In genomic region chr15:38085104-38085503, GRCh38 we compare ENCODE assay signal across 9 cellular contexts.
DNase-seq lines count a peak whose midpoint lies in the region; ATAC-seq and TF ChIP-seq lines count a peak whose summit lies in the region.
"Had no signal": no experiment of that assay in that cellular context is flagged by ENCODE, and none has a peak within 500 bp of the region (broad histone marks: within the 10 kb centered on the region; RNA-seq: fewer than 3 reads in every experiment).

No MANE protein-coding gene starts in this region.

- H3K27me3 Mint-ChIP-seq in effector memory CD8-positive, alpha-beta T cell = no peaks in the 10 kb centered on the region
- peaks cover 4% of the 10 kb centered on the region for H3K27me3 Mint-ChIP-seq in nephron progenitor cell (ENCODE audit: low read depth, poor library complexity)

- peaks cover 14 to 15% of the 10 kb centered on the region in 2 donors for H3K4me1 Mint-ChIP-seq in effector memory CD8-positive, alpha-beta T cell (ENCODE audit: low read depth in 2 of 2)
- H3K4me1 Mint-ChIP-seq in nephron progenitor cell = no peaks in the 10 kb centered on the region
- H3K4me1 Mint-ChIP-seq: activated naive CD4-positive, alpha-beta T cell treated with anti-CD3 and anti-CD28 coated beads, Interleukin-2, amount 50 U/mL, for 24 hours had no signal

- DNase-seq in GM12864 (ENCODE audit: low read depth) = peak; percentile 67
- no peak for DNase-seq in effector memory CD8-positive, alpha-beta T cell
- no peak for DNase-seq in mammary epithelial cell
- DNase-seq in islet precursor cell = no peak
- no peak for DNase-seq in nephron progenitor cell
- DNase-seq in superior temporal gyrus (ENCODE audit: extremely low spot score) = no peak

- H2AFZ ChIP-seq in mammary epithelial cell (ENCODE audit: low read depth, low read length) = no peak overlapping the region

- in situ Hi-C loops in mammary epithelial cell (cut with MboI; ENCODE audit: low sequenced_read_pairs in 2 of 2) = no loop called here

- H3K9ac ChIP-seq in mammary epithelial cell (ENCODE audit: insufficient read depth, low read length) = no peak overlapping the region

- intact Hi-C loops in mammary epithelial cell (cut with micrococcal nuclease) = no loop called here

- H3K4me3 ChIP-seq in GM12864 (ENCODE audit: low read depth, low read length) (no peak overlapping the region), mammary epithelial cell (replicated peaks in 1 of 3; ENCODE audit: insufficient read depth in 1 of 3, low read depth in 2 of 3, low read length in 3 of 3) (no peak overlapping the region)

- ATAC-seq in GM21367 (IDR thresholded peaks at IDR 0.05; ENCODE audit: unreplicated experiment) (peak; percentile 73), HG03432 (IDR thresholded peaks at IDR 0.05; ENCODE audit: unreplicated experiment) (peak; percentile 78)
- ATAC-seq in effector memory CD8-positive, alpha-beta T cell (replicated peaks) = peak; percentile 73

- H3K9me3 ChIP-seq in mammary epithelial cell (replicated peaks; ENCODE audit: insufficient read depth, low read length) = no peaks in the 10 kb centered on the region

- no peak overlapping the region for H3K27ac Mint-ChIP-seq in effector memory CD8-positive, alpha-beta T cell
- no peak overlapping the region for H3K27ac Mint-ChIP-seq in nephron progenitor cell
- H3K27ac Mint-ChIP-seq: activated naive CD4-positive, alpha-beta T cell treated with anti-CD3 and anti-CD28 coated beads, Interleukin-2, amount 50 U/mL, for 24 hours had no signal

- BruUV-seq in mammary epithelial cell (replicated peaks; lab: Mats Ljungman, UMichigan) = no TSS peak

- dilution Hi-C loops in mammary epithelial cell (cut with HindIII; ENCODE audit: low sequenced_read_pairs) = no loop called here

- H3K27ac ChIP-seq in mammary epithelial cell (ENCODE audit: insufficient read depth, low read depth, low read length) = no peak overlapping the region

- H3K4me1 ChIP-seq in mammary epithelial cell (ENCODE audit: insufficient read depth, low read length) = peaks cover 11% of the 10 kb centered on the region

- H3K36me3 ChIP-seq in mammary epithelial cell (ENCODE audit: insufficient read depth, low read length) = no peaks in the 10 kb centered on the region

- no peaks in the 10 kb centered on the region for H4K20me1 ChIP-seq in mammary epithelial cell (ENCODE audit: insufficient read depth, low read length)

- H3K4me3 Mint-ChIP-seq in effector memory CD8-positive, alpha-beta T cell = peak overlapping the region; percentile 0 to 7
- no peak overlapping the region for H3K4me3 Mint-ChIP-seq in nephron progenitor cell
- H3K4me3 Mint-ChIP-seq: activated naive CD4-positive, alpha-beta T cell treated with anti-CD3 and anti-CD28 coated beads, Interleukin-2, amount 50 U/mL, for 24 hours had no signal

- no peaks in the 10 kb centered on the region for H3K36me3 Mint-ChIP-seq in effector memory CD8-positive, alpha-beta T cell (ENCODE audit: insufficient read depth)
- H3K36me3 Mint-ChIP-seq in nephron progenitor cell (ENCODE audit: low read depth) = no peaks in the 10 kb centered on the region
- H3K36me3 Mint-ChIP-seq: activated naive CD4-positive, alpha-beta T cell treated with anti-CD3 and anti-CD28 coated beads, Interleukin-2, amount 50 U/mL, for 24 hours had no signal

- WGBS in mammary epithelial cell (ENCODE audit: low coverage, missing lambda C conversion rate) = 91% methylated on average over 7 of the region's 7 CpGs

- CTCF ChIA-PET in mammary epithelial cell (lab: Charles Lee; ENCODE audit: low non-redundant PET) = no interaction called here

- H3K79me2 ChIP-seq in mammary epithelial cell (ENCODE audit: insufficient read depth, low read length) = no peaks in the 10 kb centered on the region

- H3K27me3 ChIP-seq in mammary epithelial cell (ENCODE audit: insufficient read depth, low read length) = no peaks in the 10 kb centered on the region

- H3K9me3 Mint-ChIP-seq in effector memory CD8-positive, alpha-beta T cell = no peaks in the 10 kb centered on the region
- H3K9me3 Mint-ChIP-seq in nephron progenitor cell = no peaks in the 10 kb centered on the region
- H3K9me3 Mint-ChIP-seq: activated naive CD4-positive, alpha-beta T cell treated with anti-CD3 and anti-CD28 coated beads, Interleukin-2, amount 50 U/mL, for 24 hours had no signal

- no peak overlapping the region for H3K4me2 ChIP-seq in mammary epithelial cell (ENCODE audit: insufficient read depth, low read depth, low read length)

- TF ChIP-seq CTCF in GM12864 (IDR thresholded peaks at IDR 0.05; ENCODE audit: low read depth, low read length, missing control alignments) (no peak), mammary epithelial cell (conservative IDR thresholded peaks at IDR 0.05 in 1 of 2, IDR thresholded peaks at IDR 0.05 in 1 of 2; ENCODE audit: extremely low read depth in 1 of 2, insufficient read depth in 1 of 2, low read depth in 1 of 2, low read length in 2 of 2) (no peak), nephron progenitor cell (IDR thresholded peaks at IDR 0.05) (no peak)
